Comparison of ENCODE assay signal across 1 cellular context in genomic region chrX:135112096-135112729, GRCh38.
TF ChIP-seq lines count a peak whose summit lies in the region.

No MANE protein-coding gene starts in this region.

TF ChIP-seq in K562, 482 proteins besides CTCF, POLR2A, EP300 and RAD21:
- TF ChIP-seq EHMT2 (IDR thresholded peaks at IDR 0.05), result 0 out of 2 replicates have a peak, but pooled peaks have one; percentile 33
- TF ChIP-seq NFE2 (IDR thresholded peaks at IDR 0.05; ENCODE audit: low read depth), result no peak
- TF ChIP-seq SMC3 (conservative IDR thresholded peaks at IDR 0.05; ENCODE audit: insufficient read depth, low read depth, low read length), result peak; percentile 32; the same call in 1 of the 2 replicates
